Comparison of ENCODE assay signal across 8 cellular contexts in genomic region chr17:29145289-29146058, GRCh38. TPM values are rescaled to one million over a fixed set of nuclear protein-coding genes. Genes with fewer than 3 reads are reported as not detected.
A peak's percentile ranks its signal among the peaks of the same experiment; 100 is the strongest.
DNase-seq lines count a peak whose midpoint lies in the region; ATAC-seq and TF ChIP-seq lines count a peak whose summit lies in the region.

No MANE protein-coding gene starts in this region.

- H3K56ac ChIP-seq in mesendoderm (ENCODE audit: low read length): no peak overlapping the region

- H4K8ac ChIP-seq in mesendoderm (ENCODE audit: low read depth, low read length): no peak overlapping the region

- intact Hi-C loops in dorsolateral prefrontal cortex (cut with DNase I): loop anchor here in 1 of 2 donors (2.0 kb wide), 1 partner anchor 17 kb away; no protein-coding TSS in a partner anchor

- H3K4me2 ChIP-seq in mesendoderm (ENCODE audit: low read length): no peak overlapping the region

- no peak overlapping the region for H3K4me3 Mint-ChIP-seq in activated CD4-positive, alpha-beta memory T cell treated with anti-CD3 and anti-CD28 coated beads, Interleukin-2, amount 10 ng/mL, durations not matched to agents 7 days and 5 days

- no peak overlapping the region for H2AK5ac ChIP-seq in mesendoderm (ENCODE audit: low read length)

- H3K27ac ChIP-seq in dorsolateral prefrontal cortex (peak overlapping the region in 48 of 59 donors; percentile 0 to 78 (median 52)), mesendoderm (ENCODE audit: low read depth, low read length) (no peak overlapping the region)

- peak; percentile 56 for TF ChIP-seq CTCF in GM10248 (IDR thresholded peaks at IDR 0.05; ENCODE audit: control extremely low read depth, extremely low read depth, low read depth, missing control alignments)
- TF ChIP-seq CTCF in dorsolateral prefrontal cortex (IDR thresholded peaks at IDR 0.05 in 54 of 56, conservative IDR thresholded peaks at IDR 0.05 in 2 of 56; ENCODE audit: low read depth in 1 of 56, partially characterized antibody in 56 of 56): peak; percentile 23 to 75 (median 64)

- WGBS in mesendoderm (ENCODE audit: extremely low coverage, insufficient coverage, low lambda C conversion rate): no CpG with 5 or more reads among the region's 12 CpGs

- peaks cover 7% of the 10 kb centered on the region for H3K36me3 Mint-ChIP-seq in activated CD4-positive, alpha-beta memory T cell treated with anti-CD3 and anti-CD28 coated beads, Interleukin-2, amount 10 ng/mL, durations not matched to agents 7 days and 5 days (ENCODE audit: low read depth)

- H3K27me3 Mint-ChIP-seq in activated CD4-positive, alpha-beta memory T cell treated with anti-CD3 and anti-CD28 coated beads, Interleukin-2, amount 10 ng/mL, durations not matched to agents 7 days and 5 days: no peaks in the 10 kb centered on the region

- H3K4me1 Mint-ChIP-seq in activated CD4-positive, alpha-beta memory T cell treated with anti-CD3 and anti-CD28 coated beads, Interleukin-2, amount 10 ng/mL, durations not matched to agents 7 days and 5 days: peaks cover 79% of the 10 kb centered on the region

- CTCF ChIA-PET in GM10248 (lab: Yijun Ruan, JAX): interaction anchor here (0.7 to 11.9 kb wide), 35 partner anchors 9 to 786 kb away, joined by 3 to 298 read pairs (median 4); partner anchors contain the start of genes ABHD15, MYO18A and NUFIP2
- CTCF ChIA-PET in activated CD4-positive, alpha-beta memory T cell treated with anti-CD3 and anti-CD28 coated beads, Interleukin-2, amount 10 ng/mL, durations not matched to agents 7 days and 5 days (lab: Charles Lee): interaction anchor here (0.6 to 11.3 kb wide), 24 partner anchors 7 to 949 kb away, joined by 3 to 286 read pairs (median 4); partner anchors contain the start of gene MYO18A

- H3K36me3 ChIP-seq in mesendoderm (ENCODE audit: control insufficient read depth, insufficient read depth, low read length): no peaks in the 10 kb centered on the region

- H2BK15ac ChIP-seq in mesendoderm (replicated peaks; ENCODE audit: low read depth): no peak overlapping the region

- peaks cover 6% of the 10 kb centered on the region for H3K4me1 ChIP-seq in mesendoderm (ENCODE audit: control insufficient read depth, low read depth, low read length)

- H3K4ac ChIP-seq in mesendoderm (ENCODE audit: low read depth, low read length): no peak overlapping the region

- peak; percentile 72 for DNase-seq in GM10248 (ENCODE audit: extremely low spot score)
- DNase-seq in NCI-H82 treated with DMSO at 0.1 percent for 48 hours (lab: John Stamatoyannopoulos, UW; ENCODE audit: unreplicated experiment): peak; percentile 56
- peak; percentile 79 for DNase-seq in activated CD4-positive, alpha-beta memory T cell treated with anti-CD3 and anti-CD28 coated beads, Interleukin-2, amount 10 ng/mL, durations not matched to agents 7 days and 5 days
- peak in 8 of 10 donors; percentile 63 to 79 (median 68) for DNase-seq in dorsolateral prefrontal cortex
- peak; percentile 93 for DNase-seq in mesendoderm
- peak; percentile 68 for DNase-seq in stimulated activated naive CD8-positive, alpha-beta T cell treated with anti-CD3 and anti-CD28 coated beads, Interleukin-15, Interleukin-2, amounts not matched to agents 100 U/mL and 50 U/mL, for 24 hours
- no peak for DNase-seq in GOT3 (lab: John Stamatoyannopoulos, UW)

- no peak overlapping the region for H3K23ac ChIP-seq in mesendoderm (ENCODE audit: low read length)

- H3K4me3 ChIP-seq in dorsolateral prefrontal cortex: no peak overlapping the region
- H3K4me3 ChIP-seq in mesendoderm (ENCODE audit: low read length): no peak overlapping the region

- no peak overlapping the region for H3K18ac ChIP-seq in mesendoderm (ENCODE audit: low read length)

- H3K9me3 Mint-ChIP-seq in activated CD4-positive, alpha-beta memory T cell treated with anti-CD3 and anti-CD28 coated beads, Interleukin-2, amount 10 ng/mL, durations not matched to agents 7 days and 5 days: no peaks in the 10 kb centered on the region

- peak overlapping the region; percentile 32 for H3K27ac Mint-ChIP-seq in activated CD4-positive, alpha-beta memory T cell treated with anti-CD3 and anti-CD28 coated beads, Interleukin-2, amount 10 ng/mL, durations not matched to agents 7 days and 5 days

- no peak overlapping the region for H3K9ac ChIP-seq in mesendoderm (ENCODE audit: low read length)

- H3K27me3 ChIP-seq in dorsolateral prefrontal cortex: no peaks in the 10 kb centered on the region
- no peaks in the 10 kb centered on the region for H3K27me3 ChIP-seq in mesendoderm (ENCODE audit: insufficient read depth, low read length, poor library complexity)

- no peaks in the 10 kb centered on the region for H3K79me2 ChIP-seq in mesendoderm (ENCODE audit: control insufficient read depth, insufficient read depth, low read length)

- H4K5ac ChIP-seq in mesendoderm (ENCODE audit: low read length): no peak overlapping the region

- H3K79me1 ChIP-seq in mesendoderm (ENCODE audit: low read length): no peaks in the 10 kb centered on the region

- no peak overlapping the region for H2BK120ac ChIP-seq in mesendoderm (ENCODE audit: low read depth, low read length)

- POLR2A ChIA-PET in GM10248 (lab: Yijun Ruan, JAX): interaction anchor here (0.6 to 1.1 kb wide), 4 partner anchors 22 to 148 kb away, joined by 3 to 4 read pairs (median 4); partner anchors contain the start of gene NUFIP2
- POLR2A ChIA-PET in activated CD4-positive, alpha-beta memory T cell treated with anti-CD3 and anti-CD28 coated beads, Interleukin-2, amount 10 ng/mL, durations not matched to agents 7 days and 5 days (lab: Charles Lee): interaction anchor here (0.6 to 6.1 kb wide), 12 partner anchors 7 to 470 kb away, joined by 3 to 48 read pairs (median 4); partner anchors contain the start of genes NUFIP2 and PHF12

- peak; percentile 36 for ATAC-seq in HG03378 (IDR thresholded peaks at IDR 0.05; ENCODE audit: unreplicated experiment)
- ATAC-seq in stimulated activated naive CD8-positive, alpha-beta T cell treated with anti-CD3 and anti-CD28 coated beads, Interleukin-15, Interleukin-2, amounts not matched to agents 100 U/mL and 50 U/mL, for 24 hours: peak; percentile 55

- no peak overlapping the region for H2BK5ac ChIP-seq in mesendoderm (ENCODE audit: low read length)

RNA-seq across cellular contexts. Expression of gene MYO18A, which starts 34.7 kb away (rescaled TPM):
- total RNA-seq in activated CD4-positive, alpha-beta memory T cell treated with anti-CD3 and anti-CD28 coated beads, Interleukin-2, amount 10 ng/mL, durations not matched to agents 7 days and 5 days: 100 to 1,000 TPM in 1 of 2 experiments, 10 to 100 TPM in 1; 92.6 to 100 TPM
- 100 to 1,000 TPM in 118 of 120 experiments, 10 to 100 TPM in 2; 93.9 to 275 (median 143) TPM for total RNA-seq in dorsolateral prefrontal cortex
- 12.7 TPM for polyA plus RNA-seq in mesendoderm (2013, experiment 1 of 2)
- polyA plus RNA-seq in mesendoderm (2013, experiment 2 of 2): 11.4 TPM
